22 cellular contexts compared by ENCODE assay signal in genomic region chr1:194028002-194028401, GRCh38.
A peak's percentile ranks its signal among the peaks of the same experiment; 100 is the strongest.
DNase-seq lines count a peak whose midpoint lies in the region; ATAC-seq and TF ChIP-seq lines count a peak whose summit lies in the region.
"Had no signal": no experiment of that assay in that cellular context is flagged by ENCODE, and none has a peak within 500 bp of the region (broad histone marks: within the 10 kb centered on the region; RNA-seq: fewer than 3 reads in every experiment).

No MANE protein-coding gene starts in this region.

- H3K9me3 Mint-ChIP-seq in MCF 10A (ENCODE audit: unreplicated experiment) = peaks cover 19% of the 10 kb centered on the region

- no peak overlapping the region for H2AFZ ChIP-seq in mammary epithelial cell (ENCODE audit: low read depth, low read length)
- H2AFZ ChIP-seq: GM23248 had no signal

- intact Hi-C loops in MCF 10A (cut with micrococcal nuclease) = no loop called here
- intact Hi-C loops in mammary epithelial cell (cut with micrococcal nuclease) = no loop called here

- H3K4me2 ChIP-seq in mammary epithelial cell (ENCODE audit: insufficient read depth, low read depth, low read length) = no peak overlapping the region
- H3K4me2 ChIP-seq: BLaER1 had no signal

- no peaks in the 10 kb centered on the region for H3K36me3 ChIP-seq in mammary epithelial cell (ENCODE audit: insufficient read depth, low read length)
- H3K36me3 ChIP-seq: BLaER1 had no signal

- no peaks in the 10 kb centered on the region for H3K79me2 ChIP-seq in mammary epithelial cell (ENCODE audit: insufficient read depth, low read length)

- in situ Hi-C loops in mammary epithelial cell (cut with MboI; ENCODE audit: low sequenced_read_pairs in 2 of 2) = no loop called here

- POLR2A ChIA-PET in MCF 10A (lab: Yijun Ruan, JAX) = interaction anchor here (1.3 kb wide), 1 partner anchor 14 kb away, joined by 3 read pairs; no protein-coding TSS in a partner anchor

- no peaks in the 10 kb centered on the region for H3K9me3 ChIP-seq in mammary epithelial cell (replicated peaks; ENCODE audit: insufficient read depth, low read length)

- dilution Hi-C loops in mammary epithelial cell (cut with HindIII; ENCODE audit: low sequenced_read_pairs) = no loop called here

- no peaks in the 10 kb centered on the region for H3K4me1 ChIP-seq in mammary epithelial cell (ENCODE audit: insufficient read depth, low read length)
- H3K4me1 ChIP-seq: BLaER1 had no signal

- no peaks in the 10 kb centered on the region for H3K36me3 Mint-ChIP-seq in MCF 10A (ENCODE audit: insufficient read depth, unreplicated experiment)

- H4K20me1 ChIP-seq in mammary epithelial cell (ENCODE audit: insufficient read depth, low read length) = no peaks in the 10 kb centered on the region
- H4K20me1 ChIP-seq: BLaER1 had no signal

- peak; percentile 80 for ATAC-seq in left lobe of liver
- ATAC-seq in HG02763 (IDR thresholded peaks at IDR 0.05; ENCODE audit: unreplicated experiment) = no peak
- ATAC-seq: K562 had no signal

- TF ChIP-seq CTCF in MCF 10A (IDR thresholded peaks at IDR 0.05; ENCODE audit: unreplicated experiment) (no peak), mammary epithelial cell (conservative IDR thresholded peaks at IDR 0.05 in 1 of 2, IDR thresholded peaks at IDR 0.05 in 1 of 2; ENCODE audit: extremely low read depth in 1 of 2, insufficient read depth in 1 of 2, low read depth in 1 of 2, low read length in 2 of 2) (no peak), epithelial cell of esophagus (IDR thresholded peaks at IDR 0.05; ENCODE audit: insufficient read depth, low read depth, low read length, missing control alignments) (no peak)

- no peak overlapping the region for H3K9ac ChIP-seq in mammary epithelial cell (ENCODE audit: insufficient read depth, low read length)
- H3K9ac ChIP-seq: BLaER1, GM23248 had no signal

- no peak overlapping the region for H3K4me3 ChIP-seq in mammary epithelial cell (replicated peaks in 1 of 3; ENCODE audit: insufficient read depth in 1 of 3, low read depth in 2 of 3, low read length in 3 of 3)
- no peak overlapping the region for H3K4me3 ChIP-seq in epithelial cell of esophagus (ENCODE audit: low read length)
- H3K4me3 ChIP-seq: BLaER1, GM23248, K562 had no signal

- no peak overlapping the region for H3K27ac Mint-ChIP-seq in MCF 10A (ENCODE audit: low read depth, unreplicated experiment)
- H3K27ac Mint-ChIP-seq: CD4-positive, CD25-positive, alpha-beta regulatory T cell had no signal

- CTCF ChIA-PET in MCF 10A (lab: Yijun Ruan, JAX) (no interaction called here), mammary epithelial cell (lab: Charles Lee; ENCODE audit: low non-redundant PET) (no interaction called here)

- DNase-seq in MCF 10A (ENCODE audit: unreplicated experiment) (peak; percentile 16), mammary epithelial cell (no peak), epithelial cell of esophagus (ENCODE audit: low read depth) (peak; percentile 1), left lobe of liver (ENCODE audit: low spot score) (no peak), NOMO-1 treated with DMSO at 0.1 percent for 48 hours (lab: John Stamatoyannopoulos, UW; ENCODE audit: unreplicated experiment) (no peak)
- no peak for DNase-seq in activated CD8-positive, alpha-beta memory T cell treated with anti-CD3 and anti-CD28 coated beads for 24 hours
- DNase-seq: CD4-positive, CD25-positive, alpha-beta regulatory T cell; GM23248; H7; Kasumi-1; MV-4-11; NCI-H1105; NCI-H1436 treated with DMSO at 0.1 percent for 48 hours; NCI-H187 treated with DMSO at 0.1 percent for 48 hours; NCI-H446; NCI-H524 treated with DMSO at 0.1 percent for 48 hours; NCI-H774; RPMI8226; SHP77 had no signal

- no peak overlapping the region for H3K27ac ChIP-seq in mammary epithelial cell (ENCODE audit: insufficient read depth, low read depth, low read length)
- H3K27ac ChIP-seq: BLaER1, GM23248 had no signal

- peaks cover 11% of the 10 kb centered on the region for H3K4me1 Mint-ChIP-seq in MCF 10A (ENCODE audit: insufficient read depth, unreplicated experiment)

- BruUV-seq in MCF 10A (replicated peaks; lab: Mats Ljungman, UMichigan) (no TSS peak), mammary epithelial cell (replicated peaks; lab: Mats Ljungman, UMichigan) (no TSS peak)

- no peaks in the 10 kb centered on the region for H3K27me3 ChIP-seq in mammary epithelial cell (ENCODE audit: insufficient read depth, low read length)
- H3K27me3 ChIP-seq: BLaER1 had no signal

- no peak overlapping the region for H3K4me3 Mint-ChIP-seq in MCF 10A (ENCODE audit: unreplicated experiment)
- H3K4me3 Mint-ChIP-seq: CD4-positive, CD25-positive, alpha-beta regulatory T cell had no signal

- no CpG with 5 or more reads among the region's 1 CpG for WGBS in mammary epithelial cell (ENCODE audit: low coverage, missing lambda C conversion rate)

- no peaks in the 10 kb centered on the region for H3K27me3 Mint-ChIP-seq in MCF 10A (ENCODE audit: insufficient read depth, unreplicated experiment)
- H3K27me3 Mint-ChIP-seq: CD4-positive, CD25-positive, alpha-beta regulatory T cell had no signal

Comparison
In these comparisons a context has a peak if more than half of its experiments do, and no peak if none do; other contexts are left out.
1. DNase-seq: peak in MCF 10A (single experiment) and epithelial cell of esophagus (single experiment); none in mammary epithelial cell (single experiment), left lobe of liver (single experiment), NOMO-1 treated with DMSO at 0.1 percent for 48 hours (single experiment) and activated CD8-positive, alpha-beta memory T cell treated with anti-CD3 and anti-CD28 coated beads for 24 hours (single experiment).